In the genomic region with DNA sequence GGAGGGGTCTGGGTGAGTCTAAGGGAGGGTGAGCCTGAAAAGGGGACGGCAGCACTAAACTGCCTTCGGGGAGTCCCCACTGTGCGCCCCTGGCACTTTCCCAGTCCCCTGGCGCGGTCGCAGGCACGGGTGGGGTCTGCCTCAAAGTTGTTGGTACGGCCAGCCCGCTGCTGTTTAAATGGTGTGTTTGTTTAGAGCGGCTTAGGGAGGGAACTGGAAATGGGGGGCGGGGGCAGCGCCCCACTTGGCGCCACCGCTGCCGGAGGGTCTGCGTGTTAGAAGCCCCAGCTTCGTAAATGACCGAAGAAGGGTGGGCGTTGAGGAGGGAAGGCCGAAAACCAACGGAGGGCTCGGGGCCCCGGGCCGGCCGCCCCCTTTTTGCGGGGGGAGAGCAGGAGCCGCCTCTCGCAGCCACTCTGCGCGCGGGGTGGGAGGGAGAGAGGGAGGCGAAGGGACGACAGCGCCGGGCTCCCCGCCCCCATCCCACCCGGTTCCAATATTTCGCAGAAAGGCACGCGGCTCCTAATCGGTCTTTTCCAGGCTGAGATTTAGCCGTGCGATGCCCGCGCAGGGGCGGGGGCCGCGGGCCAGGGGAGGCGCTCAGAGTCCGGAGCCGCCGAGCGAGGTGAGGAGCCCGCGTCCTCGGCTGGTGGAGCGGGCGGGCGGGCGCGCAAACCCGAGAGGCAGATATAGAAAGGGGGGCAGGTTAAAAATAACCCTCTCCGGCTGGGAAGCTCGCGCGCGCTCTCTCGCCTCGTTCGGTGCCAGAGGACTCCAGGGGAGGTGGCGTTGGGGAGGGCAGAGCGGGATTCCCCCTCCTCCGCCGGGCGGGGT, we compare ENCODE assay signal across 8 cellular contexts. TPM values are rescaled to one million over a fixed set of nuclear protein-coding genes. Genes with fewer than 3 reads are reported as not detected.
DNase-seq lines count a peak whose midpoint lies in the region; ATAC-seq and TF ChIP-seq lines count a peak whose summit lies in the region.

No MANE protein-coding gene starts in this region.

- TF ChIP-seq CTCF in mucosa of descending colon (IDR thresholded peaks at IDR 0.05) (no peak), thyroid gland (IDR thresholded peaks at IDR 0.05) (peak in 1 of 6 experiments; percentile 5)

- H3K4me1 ChIP-seq in esophagus (ENCODE audit: control insufficient read depth in 2 of 2, insufficient read depth in 2 of 2, low read length in 1 of 2) = peaks cover 0 to 25% of the 10 kb centered on the region in 2 donors
- H3K4me1 ChIP-seq in mucosa of descending colon (ENCODE audit: low read depth) = peaks cover 21% of the 10 kb centered on the region
- peaks cover 59 to 82% of the 10 kb centered on the region in 2 donors for H3K4me1 ChIP-seq in thyroid gland

- DNase-seq in ELF-1 (ENCODE audit: low read depth, low spot score) = peak; percentile 49
- peak; percentile 17 to 29 for DNase-seq in NCI-H1930 (lab: John Stamatoyannopoulos, UW)
- DNase-seq in activated T-cell treated with anti-CD3 and anti-CD28 coated beads for 4 hours = peak; percentile 21
- DNase-seq in mucosa of descending colon = peak in 2 of 3 donors; percentile 61 to 74
- peak; percentile 93 to 95 for DNase-seq in thyroid gland
- DNase-seq in GM19240 (ENCODE audit: insufficient read length, low spot score) = no peak

- H3K27me3 ChIP-seq in esophagus (ENCODE audit: control insufficient read depth in 1 of 2, insufficient read depth in 2 of 2, low read length in 2 of 2) (no peaks in the 10 kb centered on the region), thyroid gland (no peaks in the 10 kb centered on the region)

- H3K4me3 ChIP-seq in esophagus (ENCODE audit: low read depth in 1 of 2, low read length in 2 of 2) (peak overlapping the region; percentile 27 to 55), mucosa of descending colon (no peak overlapping the region), thyroid gland (replicated peaks in 1 of 3) (peak overlapping the region in 2 of 3 donors; percentile 14 to 63)

- H3K27ac ChIP-seq in esophagus (ENCODE audit: low read depth in 2 of 2, low read length in 1 of 2) (peak overlapping the region; percentile 36 to 53), thyroid gland (peak overlapping the region; percentile 88 to 97 (median 96))

- ATAC-seq in mucosa of descending colon = peak; percentile 40
- no peak for ATAC-seq in HG03432 (IDR thresholded peaks at IDR 0.05; ENCODE audit: unreplicated experiment)

- H3K9me3 ChIP-seq in esophagus (ENCODE audit: control insufficient read depth in 2 of 2, insufficient read depth in 1 of 2, low read depth in 1 of 2, low read length in 1 of 2) (no peaks in the 10 kb centered on the region), mucosa of descending colon (no peaks in the 10 kb centered on the region), thyroid gland (no peaks in the 10 kb centered on the region)

- peaks cover 0 to 6% of the 10 kb centered on the region in 2 donors for H3K36me3 ChIP-seq in esophagus (ENCODE audit: control insufficient read depth in 2 of 2, insufficient read depth in 2 of 2, low read length in 1 of 2)
- no peaks in the 10 kb centered on the region for H3K36me3 ChIP-seq in mucosa of descending colon (ENCODE audit: low read depth)
- no peaks in the 10 kb centered on the region for H3K36me3 ChIP-seq in thyroid gland

- WGBS in esophagus, 2 donors = 3 to 12% methylated on average over 58 to 75 of the region's 75 CpGs
- WGBS in thyroid gland, 2 donors = 6 to 8% methylated on average over 50 to 56 of the region's 75 CpGs

- TF ChIP-seq POLR2A in thyroid gland (IDR thresholded peaks at IDR 0.05) = peak in 1 of 2 donors; percentile 27

- intact Hi-C loops in mucosa of descending colon (cut with DNase I, micrococcal nuclease) (loop anchor here in 1 of 2 donors (10.0 kb wide), 1 partner anchor 97 kb away; a partner anchor contains a TSS), thyroid gland (cut with DNase I) (no loop called here)

RNA-seq across cellular contexts. Expression of a gene that starts 55.0 kb away (rescaled TPM):
- 100 to 1,000 TPM in 1 of 2 donors, 10 to 100 TPM in 1; 95.1 to 116 TPM for polyA plus RNA-seq in esophagus
- total RNA-seq in mucosa of descending colon (100 to 1,000 TPM; 161 to 179 (median 170) TPM), thyroid gland (10 to 100 TPM; 44.6 to 89.4 (median 63.0) TPM)
